In the genomic region with DNA sequence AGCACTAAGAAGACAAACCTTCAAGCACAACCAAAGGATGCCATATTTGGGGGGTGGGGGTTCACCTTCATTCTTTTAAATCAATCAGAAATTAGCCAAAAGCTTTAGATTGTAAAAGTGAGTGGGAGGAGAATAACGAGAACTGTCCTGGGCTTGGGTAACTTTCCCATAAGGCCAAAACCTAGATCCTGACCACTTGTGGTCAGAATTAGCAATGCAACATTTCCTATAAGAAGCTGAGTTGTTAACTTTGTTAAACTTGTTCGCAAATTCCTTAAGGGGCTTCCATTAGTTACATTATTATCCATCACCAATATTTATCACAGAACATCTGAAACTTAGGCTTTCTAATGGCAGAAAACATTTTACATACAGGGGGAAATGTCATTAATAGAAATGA, we compare ENCODE assay signal across 10 cellular contexts. TPM values are rescaled to one million over a fixed set of nuclear protein-coding genes. Genes with fewer than 3 reads are reported as not detected.
DNase-seq lines count a peak whose midpoint lies in the region; ATAC-seq and TF ChIP-seq lines count a peak whose summit lies in the region.
"Had no signal": no experiment of that assay in that cellular context is flagged by ENCODE, and none has a peak within 500 bp of the region (broad histone marks: within the 10 kb centered on the region; RNA-seq: fewer than 3 reads in every experiment).

No MANE protein-coding gene starts in this region.

- H4K20me1 ChIP-seq in GM23338 (replicated peaks; ENCODE audit: insufficient read depth) = no peaks in the 10 kb centered on the region

- H3K4me2 ChIP-seq in GM23338 = no peak overlapping the region

- peak; percentile 18 for DNase-seq in ACHN
- peak; percentile 46 for DNase-seq in GM23338 (ENCODE audit: low spot score)
- DNase-seq in activated T-helper 1 cell treated with anti-CD3 and anti-CD28 coated beads, Interleukin-12 subunit alpha, Interleukin-12 subunit beta, Interleukin-2, Interleukin-4 antibody, amounts not matched to agents 30 ng/mL and 10 ng/mL and 1 ng/mL, durations not matched to agents 14 hours and 24 hours and 36 hours (ENCODE audit: low spot score) = no peak
- DNase-seq in iPS-NIHi11 (ENCODE audit: low spot score) = peak; percentile 24
- DNase-seq in activated gamma-delta T cell (lab: John Stamatoyannopoulos, UW) = no peak
- DNase-seq in NCI-H1417 (lab: John Stamatoyannopoulos, UW) = no peak
- DNase-seq in inferior parietal cortex (ENCODE audit: extremely low spot score) = no peak
- DNase-seq: activated T-cell treated with anti-CD3 and anti-CD28 coated beads for 4 hours; stimulated activated CD4-positive, alpha-beta T cell treated with anti-CD3 and anti-CD28 coated beads, Interleukin-4, amount 100 ng/mL, for 4 hours had no signal

- H3K4me1 Mint-ChIP-seq in GM23338 = peaks cover 21% of the 10 kb centered on the region
- peaks cover 68% of the 10 kb centered on the region for H3K4me1 Mint-ChIP-seq in activated T-helper 1 cell treated with anti-CD3 and anti-CD28 coated beads, Interleukin-12 subunit alpha, Interleukin-12 subunit beta, Interleukin-2, Interleukin-4 antibody, amounts not matched to agents 30 ng/mL and 10 ng/mL and 1 ng/mL, durations not matched to agents 14 hours and 24 hours and 36 hours (ENCODE audit: low read depth)

- ATAC-seq in GM23338 (peak; percentile 43), GM19328 (IDR thresholded peaks at IDR 0.05; ENCODE audit: unreplicated experiment) (no peak)

- no peak overlapping the region for H3K27ac ChIP-seq in GM23338 (ENCODE audit: low read depth)

- intact Hi-C loops in activated T-helper 1 cell treated with anti-CD3 and anti-CD28 coated beads, Interleukin-12 subunit alpha, Interleukin-12 subunit beta, Interleukin-2, Interleukin-4 antibody, amounts not matched to agents 30 ng/mL and 10 ng/mL and 1 ng/mL, durations not matched to agents 14 hours and 24 hours and 36 hours (cut with micrococcal nuclease) = loop anchor here (2.0 kb wide), 1 partner anchor 86 kb away; no protein-coding TSS in a partner anchor

- in situ Hi-C loops in ACHN (cut with HindIII; ENCODE audit: low pct_ligation_motif_present, low pct_unique_long_range_greater_than_20kb, low sequenced_read_pairs) = no loop called here

- H3K4me3 ChIP-seq in GM23338 = no peak overlapping the region

- no peaks in the 10 kb centered on the region for H3K36me3 Mint-ChIP-seq in GM23338 (ENCODE audit: low read depth)
- peaks cover 20% of the 10 kb centered on the region for H3K36me3 Mint-ChIP-seq in activated T-helper 1 cell treated with anti-CD3 and anti-CD28 coated beads, Interleukin-12 subunit alpha, Interleukin-12 subunit beta, Interleukin-2, Interleukin-4 antibody, amounts not matched to agents 30 ng/mL and 10 ng/mL and 1 ng/mL, durations not matched to agents 14 hours and 24 hours and 36 hours (ENCODE audit: low read depth)

- peak; percentile 42 to 49 for TF ChIP-seq CTCF in GM23338 (conservative IDR thresholded peaks at IDR 0.05; ENCODE audit: low read depth in 2 of 2)

- H2AFZ ChIP-seq in GM23338 = no peak overlapping the region

- no peaks in the 10 kb centered on the region for H3K9me2 ChIP-seq in GM23338 (ENCODE audit: insufficient read depth)

- H3K27me3 ChIP-seq in GM23338 (ENCODE audit: insufficient read depth) = no peaks in the 10 kb centered on the region

- H3K27me3 Mint-ChIP-seq in GM23338 (ENCODE audit: insufficient read depth, low read depth, poor library complexity) = no peaks in the 10 kb centered on the region
- H3K27me3 Mint-ChIP-seq in activated T-helper 1 cell treated with anti-CD3 and anti-CD28 coated beads, Interleukin-12 subunit alpha, Interleukin-12 subunit beta, Interleukin-2, Interleukin-4 antibody, amounts not matched to agents 30 ng/mL and 10 ng/mL and 1 ng/mL, durations not matched to agents 14 hours and 24 hours and 36 hours (ENCODE audit: insufficient read depth) = no peaks in the 10 kb centered on the region

- peaks cover 7% of the 10 kb centered on the region; the same call in 1 of the 2 replicates for H3K4me1 ChIP-seq in GM23338 (ENCODE audit: insufficient read depth)

- H3F3A ChIP-seq in GM23338 (replicated peaks; ENCODE audit: low read depth) = no peaks in the 10 kb centered on the region

- H3K27ac Mint-ChIP-seq in GM23338 = no peak overlapping the region
- peak overlapping the region; percentile 99 for H3K27ac Mint-ChIP-seq in activated T-helper 1 cell treated with anti-CD3 and anti-CD28 coated beads, Interleukin-12 subunit alpha, Interleukin-12 subunit beta, Interleukin-2, Interleukin-4 antibody, amounts not matched to agents 30 ng/mL and 10 ng/mL and 1 ng/mL, durations not matched to agents 14 hours and 24 hours and 36 hours

- peaks cover 63% of the 10 kb centered on the region for H3K79me2 ChIP-seq in GM23338 (replicated peaks; ENCODE audit: insufficient read depth)

- no peaks in the 10 kb centered on the region for H3K36me3 ChIP-seq in GM23338 (ENCODE audit: insufficient read depth)

- H3K9me3 Mint-ChIP-seq in GM23338 = no peaks in the 10 kb centered on the region; the same call in 2 of the 3 replicates
- no peaks in the 10 kb centered on the region for H3K9me3 Mint-ChIP-seq in activated T-helper 1 cell treated with anti-CD3 and anti-CD28 coated beads, Interleukin-12 subunit alpha, Interleukin-12 subunit beta, Interleukin-2, Interleukin-4 antibody, amounts not matched to agents 30 ng/mL and 10 ng/mL and 1 ng/mL, durations not matched to agents 14 hours and 24 hours and 36 hours

- H3K4me3 Mint-ChIP-seq in GM23338 = no peak overlapping the region
- no peak overlapping the region for H3K4me3 Mint-ChIP-seq in activated T-helper 1 cell treated with anti-CD3 and anti-CD28 coated beads, Interleukin-12 subunit alpha, Interleukin-12 subunit beta, Interleukin-2, Interleukin-4 antibody, amounts not matched to agents 30 ng/mL and 10 ng/mL and 1 ng/mL, durations not matched to agents 14 hours and 24 hours and 36 hours

TF ChIP-seq in GM23338, 12 proteins besides CTCF, POLR2A, EP300 and RAD21 (continues in another document):
- no peak for TF ChIP-seq CREB1 (CRISPR knock-in tag; IDR thresholded peaks at IDR 0.05; ENCODE audit: low read depth)
- TF ChIP-seq EZH2phosphoT487 (IDR thresholded peaks at IDR 0.05; ENCODE audit: unreplicated experiment) = no peak
- no peak for TF ChIP-seq JUNB (IDR thresholded peaks at IDR 0.05; ENCODE audit: unreplicated experiment)

RNA-seq across cellular contexts. Expression of a gene that starts 25.1 kb away (rescaled TPM):
- total RNA-seq in GM23338 (2014; rRNA removed; shearing (Covaris generic)) = 47.1 and 60.5 TPM in 2 replicates
- 13.9 and 14.3 TPM in 2 replicates for polyA plus RNA-seq in GM23338 (2016; fragmentation: Nextera tagmentation; extraction: Ambion mirVana)
- 191 and 199 TPM in 2 replicates for total RNA-seq in activated T-helper 1 cell treated with anti-CD3 and anti-CD28 coated beads, Interleukin-12 subunit alpha, Interleukin-12 subunit beta, Interleukin-2, Interleukin-4 antibody, amounts not matched to agents 30 ng/mL and 10 ng/mL and 1 ng/mL, durations not matched to agents 14 hours and 24 hours and 36 hours

RNA-seq across cellular contexts. Expression of a gene that starts 37.2 kb away (rescaled TPM):
- total RNA-seq in GM23338 (2014; rRNA removed; shearing (Covaris generic)) = 14.6 and 18.1 TPM in 2 replicates
- polyA plus RNA-seq in GM23338 (2016; fragmentation: Nextera tagmentation; extraction: Ambion mirVana) = 2.3 and 2.4 TPM in 2 replicates
- 375 and 381 TPM in 2 replicates for total RNA-seq in activated T-helper 1 cell treated with anti-CD3 and anti-CD28 coated beads, Interleukin-12 subunit alpha, Interleukin-12 subunit beta, Interleukin-2, Interleukin-4 antibody, amounts not matched to agents 30 ng/mL and 10 ng/mL and 1 ng/mL, durations not matched to agents 14 hours and 24 hours and 36 hours

RNA-seq across cellular contexts. Expression of a gene that starts 56.8 kb away (rescaled TPM):
- total RNA-seq in GM23338 (2014; rRNA removed; shearing (Covaris generic)) = 6.4 and 13.8 TPM in 2 replicates
- 3.0 and 4.0 TPM in 2 replicates for polyA plus RNA-seq in GM23338 (2016; fragmentation: Nextera tagmentation; extraction: Ambion mirVana)
- 15.2 and 15.5 TPM in 2 replicates for total RNA-seq in activated T-helper 1 cell treated with anti-CD3 and anti-CD28 coated beads, Interleukin-12 subunit alpha, Interleukin-12 subunit beta, Interleukin-2, Interleukin-4 antibody, amounts not matched to agents 30 ng/mL and 10 ng/mL and 1 ng/mL, durations not matched to agents 14 hours and 24 hours and 36 hours

Comparison
In these comparisons a context has a peak if more than half of its experiments do, and no peak if none do; other contexts are left out.
1. DNase-seq: peak in ACHN (single experiment), GM23338 (single experiment) and iPS-NIHi11 (single experiment); none in activated T-helper 1 cell treated with anti-CD3 and anti-CD28 coated beads, Interleukin-12 subunit alpha, Interleukin-12 subunit beta, Interleukin-2, Interleukin-4 antibody, amounts not matched to agents 30 ng/mL and 10 ng/mL and 1 ng/mL, durations not matched to agents 14 hours and 24 hours and 36 hours (single experiment), activated gamma-delta T cell (single experiment), NCI-H1417 (0 of 3) and inferior parietal cortex (single experiment).
2. RNA of a gene that starts 37.2 kb away (total RNA-seq): 375 to 381 TPM in activated T-helper 1 cell treated with anti-CD3 and anti-CD28 coated beads, Interleukin-12 subunit alpha, Interleukin-12 subunit beta, Interleukin-2, Interleukin-4 antibody, amounts not matched to agents 30 ng/mL and 10 ng/mL and 1 ng/mL, durations not matched to agents 14 hours and 24 hours and 36 hours; 14.6 to 18.1 TPM in GM23338; every median in the first group is over 10 times any median in the second.